16 cellular contexts compared by ENCODE assay signal in genomic region chr18:47023769-47024465, GRCh38. TPM values are rescaled to one million over a fixed set of nuclear protein-coding genes. Genes with fewer than 3 reads are reported as not detected.
"Had no signal": no experiment of that assay in that cellular context is flagged by ENCODE, and none has a peak within 500 bp of the region (broad histone marks: within the 10 kb centered on the region; RNA-seq: fewer than 3 reads in every experiment).

No MANE protein-coding gene starts in this region.

RNA-seq across cellular contexts. Expression of gene ELOA2, which starts 11.5 kb away (rescaled TPM):
- total RNA-seq: activated CD4-positive, alpha-beta memory T cell treated with anti-CD3 and anti-CD28 coated beads, Interleukin-2, amount 10 ng/mL, durations not matched to agents 7 days and 5 days; activated CD4-positive, alpha-beta T cell treated with anti-CD3 and anti-CD28 coated beads, Interleukin-2, amount 10 ng/mL, durations not matched to agents 7 days and 5 days; bronchial epithelial cell; endodermal cell; esophagus muscularis mucosa; hepatocyte; lung microvascular endothelial cell; mesenteric fat pad; mucosa of gallbladder; neural crest cell; pulmonary artery endothelial cell; right atrium auricular region; skeletal muscle tissue; stomach; thyroid gland; ureter had no signal
